ENCODE assay signal across 23 cellular contexts in the genomic region with DNA sequence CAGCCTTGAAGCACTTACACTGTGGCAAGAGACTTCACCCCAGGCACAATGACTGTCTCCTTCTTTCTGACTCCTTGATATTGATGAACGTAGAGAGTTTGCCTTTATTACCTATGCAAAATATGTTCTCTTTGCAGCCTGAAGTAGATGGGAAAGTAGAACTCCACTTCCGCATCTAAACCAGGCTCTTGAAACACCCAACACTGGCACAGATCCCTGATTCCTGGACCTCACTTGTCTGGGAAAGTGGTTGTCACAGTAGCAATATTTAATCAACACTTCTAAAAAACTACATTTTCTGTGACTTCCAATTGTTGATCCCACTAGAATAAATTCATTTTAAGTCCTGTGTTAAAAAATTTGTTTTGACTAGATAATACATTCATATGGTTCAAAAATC.
"Had no signal": no experiment of that assay in that cellular context is flagged by ENCODE, and none has a peak within 500 bp of the region (broad histone marks: within the 10 kb centered on the region; RNA-seq: fewer than 3 reads in every experiment).

No MANE protein-coding gene starts in this region.

- H3K4me1 ChIP-seq: colonic mucosa, spleen, tibial artery, upper lobe of left lung, vagina had no signal

- DNase-seq: colonic mucosa; dermis blood vessel endothelial cell; effector CD4-positive, alpha-beta T cell; endodermal cell; foreskin melanocyte; head of caudate nucleus; kidney; left colon; mammary epithelial cell; mucosa of descending colon; naive thymus-derived CD8-positive, alpha-beta T cell; spleen; stimulated activated CD4-positive, alpha-beta T cell treated with anti-CD3 and anti-CD28 coated beads, Interleukin-15, amount 100 ng/mL, for 24 hours; stimulated activated CD4-positive, alpha-beta T cell treated with anti-CD3 and anti-CD28 coated beads, Interleukin-1b, Interleukin-23, amount 100 ng/mL, for 48 hours; stimulated activated CD4-positive, alpha-beta T cell treated with anti-CD3 and anti-CD28 coated beads, Interleukin-4, amount 100 ng/mL, for 4 hours; stimulated activated naive B cell treated with anti-CD40 and anti-IgM and Interleukin-4, amounts not matched to agents 10 μg/mL and 1 μg/mL and 100 μg/mL, for 72 hours; stimulated activated naive CD8-positive, alpha-beta T cell treated with anti-CD3 and anti-CD28 coated beads, Interleukin-15, amount 100 ng/mL, for 72 hours; tibial artery had no signal

- H3K9me3 ChIP-seq: colonic mucosa, mucosa of descending colon, neutrophil, spleen, tibial artery, upper lobe of left lung, vagina had no signal

- H3K27me3 ChIP-seq: colonic mucosa, hepatocyte, neutrophil, spleen, tibial artery, upper lobe of left lung, vagina had no signal

- H3K27ac ChIP-seq: hepatocyte, spleen, tibial artery, upper lobe of left lung, vagina had no signal

- ATAC-seq: mucosa of descending colon; naive thymus-derived CD8-positive, alpha-beta T cell; sciatic nerve; stimulated activated naive B cell treated with anti-CD40 and anti-IgM and Interleukin-4, amounts not matched to agents 10 μg/mL and 1 μg/mL and 100 μg/mL, for 72 hours; stimulated activated naive CD8-positive, alpha-beta T cell treated with anti-CD3 and anti-CD28 coated beads, Interleukin-15, amount 100 ng/mL, for 72 hours had no signal

- H3K36me3 ChIP-seq: colonic mucosa, neutrophil, tibial artery, upper lobe of left lung, vagina had no signal

- H3K4me3 ChIP-seq: colonic mucosa, hepatocyte, mucosa of descending colon, spleen, tibial artery, upper lobe of left lung, vagina had no signal
